8 cellular contexts compared by ENCODE assay signal in the genomic region with DNA sequence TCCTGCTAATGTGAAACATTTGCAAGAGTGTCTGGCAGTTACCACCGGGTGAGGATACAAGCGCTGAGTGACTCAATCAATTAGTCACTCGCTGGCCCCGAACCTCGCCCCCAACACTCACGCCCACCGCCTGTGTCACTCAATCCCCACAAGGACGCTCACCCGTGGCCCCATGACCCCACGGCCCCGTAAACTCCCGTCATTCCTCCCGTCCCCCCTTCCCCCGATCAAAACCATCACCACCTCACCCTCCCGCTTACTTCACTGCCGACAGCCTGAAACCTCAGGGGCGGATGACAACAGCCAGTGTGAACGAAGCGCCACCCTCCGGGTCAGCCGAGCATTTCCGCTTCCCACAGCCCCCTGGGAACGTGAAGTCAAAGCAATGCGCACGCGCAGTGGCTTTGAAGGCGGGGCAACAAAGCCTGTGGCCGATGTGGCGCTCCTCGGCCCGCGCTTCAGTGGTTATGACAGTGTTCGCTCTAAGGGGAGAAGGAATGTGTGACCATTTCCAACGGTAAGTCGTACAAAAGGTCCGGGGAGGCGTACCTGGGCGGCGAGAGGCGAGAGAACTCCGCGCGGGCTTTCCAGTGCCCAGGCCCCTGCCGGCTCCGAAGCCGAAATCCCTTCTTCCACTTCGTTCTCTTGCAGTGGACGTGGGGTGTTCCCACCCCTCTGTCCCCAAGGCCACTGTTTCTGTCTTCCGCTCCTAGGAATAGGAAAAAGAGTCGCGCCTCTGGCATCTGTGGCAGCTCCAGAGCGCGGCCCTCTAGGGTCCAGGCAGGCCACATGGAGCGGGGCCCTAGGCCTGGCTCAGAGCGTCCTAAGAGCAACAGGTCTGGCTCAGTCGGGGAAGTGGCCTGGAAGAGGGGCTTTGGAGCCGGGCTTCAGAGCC. TPM values are rescaled to one million over a fixed set of nuclear protein-coding genes. Genes with fewer than 3 reads are reported as not detected.
A peak's percentile ranks its signal among the peaks of the same experiment; 100 is the strongest.
DNase-seq lines count a peak whose midpoint lies in the region; ATAC-seq and TF ChIP-seq lines count a peak whose summit lies in the region.

A gene (minus strand): TSS at position 311 of the 895 bp plus-strand sequence. CDS start 3,334 bp downstream, outside the sequence.

- H3K9ac ChIP-seq in BLaER1: peak within 1 kb of the TSS; percentile 90

- H3K4me2 ChIP-seq in BLaER1: peak within 1 kb of the TSS; percentile 73

- peaks cover 16% of the 10 kb centered on the region for H3K9me3 ChIP-seq in BLaER1

- peaks cover 6% of the 10 kb centered on the region; the same call in 1 of the 2 replicates for H3K36me3 ChIP-seq in BLaER1

- peak; percentile 89 for ATAC-seq in HG03439 (IDR thresholded peaks at IDR 0.05; ENCODE audit: unreplicated experiment)
- ATAC-seq in left lobe of liver: peak; percentile 97

- no peaks in the 10 kb centered on the region for H3K27me3 ChIP-seq in BLaER1

- H3K27ac ChIP-seq in BLaER1: peak within 1 kb of the TSS; percentile 93
- H3K27ac ChIP-seq in coronary artery: peak within 1 kb of the TSS; percentile 84 to 90

- H3K4me3 ChIP-seq in BLaER1 (peak within 1 kb of the TSS; percentile 78), coronary artery (peak within 1 kb of the TSS; percentile 75)

- no peak for TF ChIP-seq CTCF in coronary artery (IDR thresholded peaks at IDR 0.05)

- DNase-seq in GM19238 (ENCODE audit: insufficient read length, low spot score) (peak; percentile 56), NCI-H510A treated with DMSO at 0.1 percent for 48 hours (lab: John Stamatoyannopoulos, UW) (peak; percentile 75), coronary artery (ENCODE audit: low spot score) (peak; percentile 91), left lobe of liver (ENCODE audit: low spot score) (peak; percentile 91)
- DNase-seq in activated CD4-positive, alpha-beta T cell treated with anti-CD3 and anti-CD28 coated beads for 4 hours: peak; percentile 92 to 94
- peak; percentile 92 to 94 for DNase-seq in stimulated activated CD4-positive, alpha-beta T cell treated with anti-CD3 and anti-CD28 coated beads, Interleukin-2, amount 100 ng/mL, for 24 hours

- no peaks in the 10 kb centered on the region for H4K20me1 ChIP-seq in BLaER1

- peaks cover 43% of the 10 kb centered on the region for H3K4me1 ChIP-seq in BLaER1

RNA-seq across cellular contexts. Expression of the gene that starts here (rescaled TPM):
- total RNA-seq in left lobe of liver: 1.8 TPM

Comparison
In these comparisons a context has a peak if more than half of its experiments do, and no peak if none do; other contexts are left out.
1. Peak in every context shown above with its lines: DNase-seq, ATAC-seq, H3K4me3 ChIP-seq and H3K27ac ChIP-seq.